In the genomic region with DNA sequence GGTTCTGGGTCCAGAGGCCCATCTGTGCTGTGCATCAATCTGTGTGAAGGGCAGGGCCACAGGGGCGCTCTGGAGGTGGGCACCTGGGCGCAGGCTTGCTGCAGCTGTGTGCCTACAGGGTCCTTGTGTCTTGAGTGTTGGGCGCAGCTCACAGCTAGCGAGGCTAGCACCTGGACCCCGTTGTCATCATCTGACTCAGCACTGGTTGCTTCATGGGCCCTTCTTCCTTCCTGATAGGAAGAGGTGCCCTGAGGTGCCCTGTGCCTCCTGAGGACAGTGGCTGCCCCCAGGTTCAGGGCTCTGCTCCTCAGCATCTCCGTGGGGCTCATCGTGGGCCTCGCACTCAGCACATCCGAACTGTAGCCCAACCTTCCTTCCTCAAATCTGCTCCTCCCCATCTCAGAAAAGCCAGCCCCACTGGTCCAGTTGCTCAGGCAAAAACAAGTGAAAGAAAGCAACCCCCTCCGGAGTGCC, we compare ENCODE assay signal across 8 cellular contexts. TPM values are rescaled to one million over a fixed set of nuclear protein-coding genes. Genes with fewer than 3 reads are reported as not detected.
DNase-seq lines count a peak whose midpoint lies in the region; ATAC-seq and TF ChIP-seq lines count a peak whose summit lies in the region.

No MANE protein-coding gene starts in this region.

- 76% methylated on average over 10 of the region's 10 CpGs for WGBS in HUES64

- H3K27ac ChIP-seq in HUES64 (ENCODE audit: low read depth, low read length): peak overlapping the region; percentile 51; the same call in 1 of the 2 replicates

- peaks cover 0 to 6% (median 4%) of the 10 kb centered on the region in 5 experiments for H3K9me3 Mint-ChIP-seq in brain
- no peaks in the 10 kb centered on the region for H3K9me3 Mint-ChIP-seq in natural killer cell treated with Interleukin-12 subunit alpha and Interleukin-12 subunit beta and Interleukin-15 and Interleukin-18, amount 100 ng/mL, for 72 hours

- H3K4me1 ChIP-seq in ES-I3 (ENCODE audit: insufficient read depth, low read length) (peaks cover 50% of the 10 kb centered on the region), HUES64 (ENCODE audit: insufficient read depth, low read length) (peaks cover 67% of the 10 kb centered on the region)

- peak overlapping the region; percentile 11; the same call in 1 of the 2 replicates for H3K9ac ChIP-seq in ES-I3 (ENCODE audit: low read depth, low read length)
- no peak overlapping the region for H3K9ac ChIP-seq in HUES64 (ENCODE audit: low read depth, low read length)

- in situ Hi-C loops in ACHN (cut with HindIII; ENCODE audit: low pct_ligation_motif_present, low pct_unique_long_range_greater_than_20kb, low sequenced_read_pairs): no loop called here

- no peak overlapping the region for H3K4me3 ChIP-seq in HUES64 (ENCODE audit: low read length)

- no peak for DNase-seq in natural killer cell treated with Interleukin-12 subunit alpha and Interleukin-12 subunit beta and Interleukin-15 and Interleukin-18, amount 100 ng/mL, for 72 hours (ENCODE audit: low spot score)
- DNase-seq in NOMO-1 treated with DMSO at 0.1 percent for 48 hours (lab: John Stamatoyannopoulos, UW; ENCODE audit: unreplicated experiment): no peak
- DNase-seq in DMS79 treated with DMSO at 0.1 percent for 48 hours (lab: John Stamatoyannopoulos, UW): no peak
- DNase-seq in nucleus accumbens (lab: John Stamatoyannopoulos, UW): no peak
- DNase-seq in ACHN: no peak

- no peaks in the 10 kb centered on the region for H3K27me3 Mint-ChIP-seq in brain
- no peaks in the 10 kb centered on the region for H3K27me3 Mint-ChIP-seq in natural killer cell treated with Interleukin-12 subunit alpha and Interleukin-12 subunit beta and Interleukin-15 and Interleukin-18, amount 100 ng/mL, for 72 hours

- H3K4me1 Mint-ChIP-seq in brain: peaks cover 83% of the 10 kb centered on the region
- H3K4me1 Mint-ChIP-seq in natural killer cell treated with Interleukin-12 subunit alpha and Interleukin-12 subunit beta and Interleukin-15 and Interleukin-18, amount 100 ng/mL, for 72 hours (ENCODE audit: low read depth in 2 of 2): peaks cover 79 to 81% of the 10 kb centered on the region in 2 donors

- H3K36me3 ChIP-seq in ES-I3 (ENCODE audit: insufficient read depth, low read length): peaks cover 5% of the 10 kb centered on the region; the same call in 1 of the 2 replicates
- peaks cover 4% of the 10 kb centered on the region for H3K36me3 ChIP-seq in HUES64 (ENCODE audit: insufficient read depth, low read length)

- ATAC-seq in natural killer cell treated with Interleukin-12 subunit alpha and Interleukin-12 subunit beta and Interleukin-15 and Interleukin-18, amount 100 ng/mL, for 72 hours: peak; percentile 77 to 78

- TF ChIP-seq CTCF in brain (conservative IDR thresholded peaks at IDR 0.05): no peak

- H3K36me3 Mint-ChIP-seq in brain: peaks cover 11% of the 10 kb centered on the region
- peaks cover 4% of the 10 kb centered on the region for H3K36me3 Mint-ChIP-seq in natural killer cell treated with Interleukin-12 subunit alpha and Interleukin-12 subunit beta and Interleukin-15 and Interleukin-18, amount 100 ng/mL, for 72 hours

- H3K9me3 ChIP-seq in ES-I3 (ENCODE audit: control insufficient read depth, insufficient read depth, low read length) (no peaks in the 10 kb centered on the region), HUES64 (ENCODE audit: insufficient read depth, low read depth, low read length) (no peaks in the 10 kb centered on the region)

- no peaks in the 10 kb centered on the region for H3K27me3 ChIP-seq in HUES64 (ENCODE audit: insufficient read depth, low read length)

- H3K4me3 Mint-ChIP-seq in brain: peak overlapping the region; percentile 3 to 80 (median 38)
- H3K4me3 Mint-ChIP-seq in natural killer cell treated with Interleukin-12 subunit alpha and Interleukin-12 subunit beta and Interleukin-15 and Interleukin-18, amount 100 ng/mL, for 72 hours: peak overlapping the region; percentile 82

- peak overlapping the region; percentile 91 to 97 (median 93) for H3K27ac Mint-ChIP-seq in brain
- peak overlapping the region; percentile 88 to 97 for H3K27ac Mint-ChIP-seq in natural killer cell treated with Interleukin-12 subunit alpha and Interleukin-12 subunit beta and Interleukin-15 and Interleukin-18, amount 100 ng/mL, for 72 hours

RNA-seq across cellular contexts. Expression of gene GATAD2A, which starts 54.8 kb away (rescaled TPM):
- polyA plus RNA-seq in HUES64 (2013, experiment 1 of 2): 75.3 TPM
- 75.9 TPM for polyA plus RNA-seq in HUES64 (2013, experiment 2 of 2)
- 40.0 TPM for polyA plus RNA-seq in brain (ENCODE audit: insufficient read depth, low read depth, low replicate concordance)
- total RNA-seq in natural killer cell treated with Interleukin-12 subunit alpha and Interleukin-12 subunit beta and Interleukin-15 and Interleukin-18, amount 100 ng/mL, for 72 hours: 100 to 1,000 TPM; 171 to 224 TPM

RNA-seq across cellular contexts. Expression of gene TSSK6, which starts 55.1 kb away (rescaled TPM):
- 1.4 TPM for polyA plus RNA-seq in HUES64 (2013, experiment 1 of 2)
- polyA plus RNA-seq in HUES64 (2013, experiment 2 of 2): 1.9 TPM
- 2.7 TPM for polyA plus RNA-seq in brain (ENCODE audit: insufficient read depth, low read depth, low replicate concordance)
- total RNA-seq in natural killer cell treated with Interleukin-12 subunit alpha and Interleukin-12 subunit beta and Interleukin-15 and Interleukin-18, amount 100 ng/mL, for 72 hours: 1 to 10 TPM; 1.9 to 2.6 TPM

RNA-seq across cellular contexts. Expression of gene NDUFA13, which starts 55.7 kb away (rescaled TPM):
- polyA plus RNA-seq in HUES64 (2013, experiment 1 of 2): 184 TPM
- polyA plus RNA-seq in HUES64 (2013, experiment 2 of 2): 194 TPM
- polyA plus RNA-seq in brain (ENCODE audit: insufficient read depth, low read depth, low replicate concordance): 379 TPM
- 100 to 1,000 TPM; 261 to 310 TPM for total RNA-seq in natural killer cell treated with Interleukin-12 subunit alpha and Interleukin-12 subunit beta and Interleukin-15 and Interleukin-18, amount 100 ng/mL, for 72 hours
